9 cellular contexts compared by ENCODE assay signal in the genomic region with DNA sequence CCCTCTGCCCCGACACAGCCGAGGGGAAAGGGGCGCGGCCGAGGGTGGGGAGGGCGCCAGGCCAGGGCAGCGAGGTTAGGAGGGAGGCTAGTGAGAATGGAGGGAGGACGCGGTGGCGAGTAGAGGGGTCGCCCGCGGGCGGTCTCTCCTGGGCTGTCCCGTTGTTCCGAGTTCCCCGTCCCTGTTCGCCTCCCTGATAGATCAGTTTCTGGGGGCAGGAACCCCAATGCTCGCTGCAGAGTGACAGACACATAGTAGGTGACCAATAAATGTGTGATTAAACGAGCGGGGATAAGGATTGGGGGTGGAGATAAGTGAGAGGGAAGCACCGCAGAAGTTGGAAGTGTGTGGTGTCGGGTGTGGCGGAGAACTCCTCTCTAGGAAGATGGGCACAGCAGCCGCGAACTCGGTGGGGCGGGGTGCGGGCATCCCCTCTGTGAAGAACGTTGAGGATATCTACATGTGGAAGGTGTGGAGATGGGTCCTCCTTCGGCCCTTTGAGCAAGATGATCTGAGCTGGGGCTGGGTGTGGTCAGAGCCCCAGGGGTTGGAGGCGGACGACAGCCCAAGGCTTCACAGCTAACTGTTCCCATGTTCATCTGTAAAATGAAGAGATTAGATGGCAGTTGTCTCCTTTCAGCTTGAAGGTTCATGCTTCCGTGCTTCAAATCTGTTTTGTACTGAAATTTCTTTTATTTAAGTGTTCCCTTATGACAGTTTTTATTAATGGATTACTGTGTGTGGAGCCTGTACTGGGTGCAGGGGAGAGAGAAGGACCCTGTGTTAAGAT. TPM values are rescaled to one million over a fixed set of nuclear protein-coding genes. Genes with fewer than 3 reads are reported as not detected.
DNase-seq lines count a peak whose midpoint lies in the region; ATAC-seq and TF ChIP-seq lines count a peak whose summit lies in the region.
"Had no signal": no experiment of that assay in that cellular context is flagged by ENCODE, and none has a peak within 500 bp of the region (broad histone marks: within the 10 kb centered on the region; RNA-seq: fewer than 3 reads in every experiment).

No MANE protein-coding gene starts in this region.

- H3K27me3 ChIP-seq in BE2C = no peaks in the 10 kb centered on the region
- no peaks in the 10 kb centered on the region for H3K27me3 ChIP-seq in MM.1S (replicated peaks; ENCODE audit: insufficient read depth, low read length)
- H3K27me3 ChIP-seq in brain microvascular endothelial cell (replicated peaks) = no peaks in the 10 kb centered on the region
- no peaks in the 10 kb centered on the region for H3K27me3 ChIP-seq in subcutaneous abdominal adipose tissue (ENCODE audit: control insufficient read depth in 5 of 5, insufficient read depth in 4 of 5, low read length in 5 of 5)

- peak overlapping the region; percentile 86 for H3K4me2 ChIP-seq in MM.1S (ENCODE audit: low read depth, low read length)

- no peak for TF ChIP-seq CTCF in BE2C (IDR thresholded peaks at IDR 0.05; ENCODE audit: low read depth, low read length)
- TF ChIP-seq CTCF in MM.1S (IDR thresholded peaks at IDR 0.05; ENCODE audit: low read length) = no peak
- TF ChIP-seq CTCF in brain microvascular endothelial cell (IDR thresholded peaks at IDR 0.05; ENCODE audit: low read depth, low read length, missing control alignments) = no peak

- DNase-seq in BE2C (no peak), MM.1S (peak; percentile 67), brain microvascular endothelial cell (no peak), left kidney (ENCODE audit: low read depth, low spot score) (peak; percentile 56), mucosa of gallbladder (ENCODE audit: low spot score) (no peak)

- H3F3A ChIP-seq in MM.1S (ENCODE audit: insufficient read depth, low read length) = peaks cover 81% of the 10 kb centered on the region

- H3K36me3 ChIP-seq in BE2C (peaks cover 10% of the 10 kb centered on the region), MM.1S (replicated peaks; ENCODE audit: insufficient read depth, low read length) (no peaks in the 10 kb centered on the region), brain microvascular endothelial cell (replicated peaks) (no peaks in the 10 kb centered on the region), subcutaneous abdominal adipose tissue (ENCODE audit: control insufficient read depth in 5 of 5, insufficient read depth in 5 of 5, low read length in 5 of 5) (no peaks in the 10 kb centered on the region)

- H3K9ac ChIP-seq in MM.1S (ENCODE audit: low read length) (peak overlapping the region; percentile 94), subcutaneous abdominal adipose tissue (ENCODE audit: low read length in 5 of 5) (peak overlapping the region in 4 of 5 donors; percentile 66 to 78 (median 73))

- in situ Hi-C loops in brain microvascular endothelial cell (cut with HindIII; ENCODE audit: low pct_ligation_motif_present, low sequenced_read_pairs) = no loop called here

- peaks cover 61% of the 10 kb centered on the region for H3K79me2 ChIP-seq in MM.1S (ENCODE audit: low read length)

- H3K9me2 ChIP-seq in MM.1S (replicated peaks; ENCODE audit: insufficient read depth, low read length) = no peaks in the 10 kb centered on the region

- H3K4me3 ChIP-seq in BE2C (ENCODE audit: low read depth, low read length) (peak overlapping the region; percentile 92), MM.1S (ENCODE audit: low read length) (peak overlapping the region; percentile 87), brain microvascular endothelial cell (ENCODE audit: low read depth, low read length) (peak overlapping the region; percentile 81), subcutaneous abdominal adipose tissue (ENCODE audit: low read depth in 1 of 5, low read length in 5 of 5) (peak overlapping the region; percentile 71 to 85 (median 80))

- H4K20me1 ChIP-seq in MM.1S (ENCODE audit: insufficient read depth, low read length) = no peaks in the 10 kb centered on the region

- H2AFZ ChIP-seq in MM.1S (ENCODE audit: low read length) = peak overlapping the region; percentile 57

- ATAC-seq in GM18511 (IDR thresholded peaks at IDR 0.05; ENCODE audit: unreplicated experiment) (peak; percentile 2), GM21723 (IDR thresholded peaks at IDR 0.05; ENCODE audit: unreplicated experiment) (no peak)

- peak overlapping the region; percentile 89 for H3K27ac ChIP-seq in MM.1S (ENCODE audit: low read length)
- H3K27ac ChIP-seq in brain microvascular endothelial cell = no peak overlapping the region
- H3K27ac ChIP-seq in subcutaneous abdominal adipose tissue (ENCODE audit: low read depth, low read length) = peak overlapping the region; percentile 87

- peaks cover 4% of the 10 kb centered on the region; the same call in 1 of the 2 replicates for H3K4me1 ChIP-seq in BE2C
- peaks cover 82% of the 10 kb centered on the region for H3K4me1 ChIP-seq in MM.1S (ENCODE audit: low read length)
- H3K4me1 ChIP-seq in subcutaneous abdominal adipose tissue (ENCODE audit: control insufficient read depth in 5 of 5, insufficient read depth in 5 of 5, low read length in 5 of 5) = peaks cover 0 to 37% (median 26%) of the 10 kb centered on the region in 5 donors

- H3K9me3 ChIP-seq in BE2C (no peaks in the 10 kb centered on the region), MM.1S (replicated peaks; ENCODE audit: insufficient read depth, low read length) (no peaks in the 10 kb centered on the region), subcutaneous abdominal adipose tissue (ENCODE audit: control insufficient read depth in 5 of 5, low read length in 5 of 5) (no peaks in the 10 kb centered on the region)

RNA-seq across cellular contexts. Expression of gene ZNF775, which starts 0.7 kb away (rescaled TPM):
- polyA plus RNA-seq in BE2C (2012; ENCODE audit: insufficient read depth, insufficient read length, low read depth) = 18.2 TPM
- total RNA-seq in mucosa of gallbladder = 9.4 TPM

RNA-seq across cellular contexts. Expression of gene REPIN1, which starts 11.2 kb away (rescaled TPM):
- 396 TPM for polyA plus RNA-seq in BE2C (2012; ENCODE audit: insufficient read depth, insufficient read length, low read depth)
- 145 TPM for total RNA-seq in mucosa of gallbladder

RNA-seq across cellular contexts. Expression of gene RARRES2, which starts 38.4 kb away (rescaled TPM):
- polyA plus RNA-seq in BE2C (2012; ENCODE audit: insufficient read depth, insufficient read length, low read depth) = not detected
- total RNA-seq in mucosa of gallbladder = 143 TPM
- total RNA-seq: T-helper 2 cell treated with Interferon-gamma antibody and Interleukin-4, amounts not matched to agents 100 ng/mL and 5 ng/mL, for 36 hours had no signal

RNA-seq across cellular contexts. Expression of gene ACTR3C, which starts 56.4 kb away (rescaled TPM):
- 4.9 TPM for polyA plus RNA-seq in BE2C (2012; ENCODE audit: insufficient read depth, insufficient read length, low read depth)
- 22.4 TPM for total RNA-seq in mucosa of gallbladder

RNA-seq across cellular contexts. Expression of gene LRRC61, which starts 56.6 kb away (rescaled TPM):
- 44.5 TPM for polyA plus RNA-seq in BE2C (2012; ENCODE audit: insufficient read depth, insufficient read length, low read depth)
- total RNA-seq in mucosa of gallbladder = 11.7 TPM

Comparison
In these comparisons a context has a peak if more than half of its experiments do, and no peak if none do; other contexts are left out.
1. DNase-seq: peak in MM.1S (single experiment) and left kidney (single experiment); none in BE2C (single experiment), brain microvascular endothelial cell (single experiment) and mucosa of gallbladder (single experiment).
2. Peak in every context shown above with its lines, with median percentiles within 50 percentile points of each other: H3K4me3 ChIP-seq.